In the genomic region with DNA sequence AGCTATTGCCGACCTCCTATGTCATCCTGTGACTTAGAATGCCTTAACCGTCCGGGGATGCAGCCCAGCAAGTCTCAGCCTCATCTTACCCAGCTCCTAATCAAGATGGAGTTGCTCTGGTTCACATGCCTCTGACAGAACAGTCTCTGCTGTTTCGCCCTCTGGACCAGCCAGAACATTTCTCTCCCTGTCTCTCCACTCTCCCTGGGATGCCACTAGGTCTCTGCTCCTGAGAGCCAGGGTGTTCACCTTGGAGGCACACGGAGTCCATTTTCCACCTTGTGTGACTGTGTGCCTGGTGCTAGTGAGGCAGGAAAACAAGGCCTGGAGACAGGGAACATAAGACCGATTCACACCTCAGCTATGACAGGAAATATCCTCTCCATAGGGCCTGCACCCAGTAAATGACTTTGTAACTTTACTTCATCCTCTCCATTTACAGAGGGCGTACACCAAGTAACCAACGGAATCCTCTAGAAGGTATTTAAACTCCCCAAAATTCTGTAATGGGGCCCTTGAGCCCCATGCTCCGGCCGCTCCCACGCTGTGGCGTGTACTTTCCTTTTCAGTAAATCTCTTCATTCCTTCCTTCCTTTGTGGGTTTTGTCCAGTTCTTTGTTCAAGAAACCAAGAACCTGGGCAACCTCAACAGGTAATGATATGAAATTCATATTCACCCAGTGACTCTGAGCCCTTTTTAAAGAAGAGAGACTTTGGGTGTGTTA, we compare ENCODE assay signal across 11 cellular contexts. TPM values are rescaled to one million over a fixed set of nuclear protein-coding genes. Genes with fewer than 3 reads are reported as not detected.
DNase-seq lines count a peak whose midpoint lies in the region; ATAC-seq and TF ChIP-seq lines count a peak whose summit lies in the region.
"Had no signal": no experiment of that assay in that cellular context is flagged by ENCODE, and none has a peak within 500 bp of the region (broad histone marks: within the 10 kb centered on the region; RNA-seq: fewer than 3 reads in every experiment).

No MANE protein-coding gene starts in this region.

- peak overlapping the region in 7 of 8 donors; percentile 43 to 99 (median 68) for H3K27ac Mint-ChIP-seq in CD8-positive, alpha-beta memory T cell
- H3K27ac Mint-ChIP-seq in activated B cell treated with CpG ODN at 0.5 μM for 24 hours = peak overlapping the region; percentile 78

- H3K9me3 Mint-ChIP-seq in CD8-positive, alpha-beta memory T cell = no peaks in the 10 kb centered on the region
- H3K9me3 Mint-ChIP-seq in activated B cell treated with CpG ODN at 0.5 μM for 24 hours = no peaks in the 10 kb centered on the region

- peaks cover 25% of the 10 kb centered on the region for H3K4me1 ChIP-seq in CD8-positive, alpha-beta memory T cell (ENCODE audit: insufficient read depth, low read length)
- H3K4me1 ChIP-seq in left lung = peaks cover 23 to 60% of the 10 kb centered on the region in 2 donors
- H3K4me1 ChIP-seq in skeletal muscle tissue (ENCODE audit: control insufficient read depth in 3 of 3, insufficient read depth in 3 of 3, low read length in 3 of 3) = peaks cover 24 to 26% (median 25%) of the 10 kb centered on the region in 3 donors

- POLR2A ChIA-PET in CD8-positive, alpha-beta memory T cell (lab: Charles Lee) = interaction anchor here (0.5 to 1.7 kb wide), 3 partner anchors 13 to 40 kb away, joined by 3 to 4 read pairs (median 4); no protein-coding TSS in a partner anchor
- POLR2A ChIA-PET in activated B cell treated with CpG ODN at 0.5 μM for 24 hours (lab: Charles Lee) = interaction anchor here (0.5 to 0.9 kb wide), 3 partner anchors 9 to 67 kb away, joined by 3 to 7 read pairs (median 4); no protein-coding TSS in a partner anchor

- intact Hi-C loops in activated B cell treated with CpG ODN at 0.5 μM for 24 hours (cut with micrococcal nuclease) (loop anchor here (2.0 kb wide), 1 partner anchor 38 kb away; a partner anchor contains a TSS), left lung (cut with DNase I) (no loop called here)

- H3K4me3 Mint-ChIP-seq in CD8-positive, alpha-beta memory T cell = peak overlapping the region in 2 of 7 donors; percentile 51 to 66
- no peak overlapping the region for H3K4me3 Mint-ChIP-seq in activated B cell treated with CpG ODN at 0.5 μM for 24 hours

- no peak for TF ChIP-seq CTCF in activated B cell treated with CpG ODN at 0.5 μM for 24 hours (IDR thresholded peaks at IDR 0.05)
- TF ChIP-seq CTCF in left lung (IDR thresholded peaks at IDR 0.05) = no peak

- H3K27ac ChIP-seq in CD8-positive, alpha-beta memory T cell (ENCODE audit: low read depth, low read length) = no peak overlapping the region
- peak overlapping the region; percentile 96 to 97 for H3K27ac ChIP-seq in left lung
- H3K27ac ChIP-seq in skeletal muscle tissue (ENCODE audit: low read depth, low read length) = peak overlapping the region; percentile 98

- ATAC-seq in activated B cell treated with CpG ODN at 0.5 μM for 24 hours (ENCODE audit: low read depth) (no peak), left lung (no peak), HG03097 (IDR thresholded peaks at IDR 0.05; ENCODE audit: low FRiP score, unreplicated experiment) (no peak), GM18520 (IDR thresholded peaks at IDR 0.05; ENCODE audit: unreplicated experiment) (no peak), HG03108 (IDR thresholded peaks at IDR 0.05; ENCODE audit: unreplicated experiment) (no peak)

- H3K9ac ChIP-seq in skeletal muscle tissue (ENCODE audit: low read depth in 1 of 3, low read length in 3 of 3) = peak overlapping the region in 2 of 3 donors; percentile 5 to 50

- CTCF ChIA-PET in CD8-positive, alpha-beta memory T cell (lab: Charles Lee) = interaction anchor here (0.9 to 3.9 kb wide), 3 partner anchors 13 to 44 kb away, joined by 3 to 25 read pairs (median 3); no protein-coding TSS in a partner anchor
- CTCF ChIA-PET in activated B cell treated with CpG ODN at 0.5 μM for 24 hours (lab: Charles Lee) = interaction anchor here (3.8 kb wide), 1 partner anchor 101 kb away, joined by 26 read pairs; no protein-coding TSS in a partner anchor

- H3K27me3 Mint-ChIP-seq in CD8-positive, alpha-beta memory T cell = no peaks in the 10 kb centered on the region
- H3K27me3 Mint-ChIP-seq in activated B cell treated with CpG ODN at 0.5 μM for 24 hours = no peaks in the 10 kb centered on the region

- H3K36me3 ChIP-seq in CD8-positive, alpha-beta memory T cell (ENCODE audit: insufficient read depth, low read length) = no peaks in the 10 kb centered on the region
- H3K36me3 ChIP-seq in left lung = no peaks in the 10 kb centered on the region
- H3K36me3 ChIP-seq in skeletal muscle tissue (ENCODE audit: control insufficient read depth in 3 of 3, insufficient read depth in 3 of 3, low read length in 3 of 3) = no peaks in the 10 kb centered on the region

- no peak overlapping the region for H3K4me3 ChIP-seq in CD8-positive, alpha-beta memory T cell (ENCODE audit: low read length)
- H3K4me3 ChIP-seq in left lung = no peak overlapping the region
- H3K4me3 ChIP-seq in skeletal muscle tissue (ENCODE audit: low read length in 3 of 3) = no peak overlapping the region

- no peaks in the 10 kb centered on the region for H3K27me3 ChIP-seq in CD8-positive, alpha-beta memory T cell (ENCODE audit: insufficient read depth, low read length, poor library complexity, severe bottlenecking)
- H3K27me3 ChIP-seq in left lung (no peaks in the 10 kb centered on the region), skeletal muscle tissue (ENCODE audit: control insufficient read depth in 3 of 3, insufficient read depth in 3 of 3, low read length in 3 of 3) (peaks cover 0 to 17% (median 13%) of the 10 kb centered on the region in 3 donors)

- H3K36me3 Mint-ChIP-seq in CD8-positive, alpha-beta memory T cell = no peaks in the 10 kb centered on the region
- no peaks in the 10 kb centered on the region for H3K36me3 Mint-ChIP-seq in activated B cell treated with CpG ODN at 0.5 μM for 24 hours (ENCODE audit: low read depth)

- no peaks in the 10 kb centered on the region for H3K9me3 ChIP-seq in CD8-positive, alpha-beta memory T cell (ENCODE audit: low read length)
- H3K9me3 ChIP-seq in left lung = no peaks in the 10 kb centered on the region
- H3K9me3 ChIP-seq in skeletal muscle tissue (ENCODE audit: control insufficient read depth in 3 of 3, low read length in 3 of 3) = no peaks in the 10 kb centered on the region

- peaks cover 45 to 49% (median 46%) of the 10 kb centered on the region in 3 donors for H3K4me1 Mint-ChIP-seq in CD8-positive, alpha-beta memory T cell
- peaks cover 39% of the 10 kb centered on the region for H3K4me1 Mint-ChIP-seq in activated B cell treated with CpG ODN at 0.5 μM for 24 hours

- peak in 1 of 5 donors; percentile 26 for DNase-seq in CD8-positive, alpha-beta memory T cell
- DNase-seq in activated B cell treated with CpG ODN at 0.5 μM for 24 hours (no peak), left lung (no peak), cortex of kidney (lab: John Stamatoyannopoulos, UW) (no peak)
- DNase-seq: foreskin melanocyte, NCI-H446 treated with DMSO at 0.1 percent for 48 hours, T1000 had no signal

RNA-seq across cellular contexts. Expression of a gene that starts 16.7 kb away (rescaled TPM):
- total RNA-seq in CD8-positive, alpha-beta memory T cell = under 1 TPM; 0.47 to 0.81 TPM
- polyA plus RNA-seq in CD8-positive, alpha-beta memory T cell = 0.31 TPM
- total RNA-seq in activated B cell treated with CpG ODN at 0.5 μM for 24 hours = not detected in 2 replicates
- 1 to 10 TPM; 1.4 to 2.3 TPM for total RNA-seq in left lung
- total RNA-seq in skeletal muscle tissue = 5.2 TPM

RNA-seq across cellular contexts. Expression of a gene that starts 32.0 kb away (rescaled TPM):
- total RNA-seq in CD8-positive, alpha-beta memory T cell = 10 to 100 TPM; 20.6 to 21.0 TPM
- 12.0 TPM for polyA plus RNA-seq in CD8-positive, alpha-beta memory T cell
- 14.8 and 17.0 TPM in 2 replicates for total RNA-seq in activated B cell treated with CpG ODN at 0.5 μM for 24 hours
- total RNA-seq in left lung = 1,000 to 10,000 TPM in 1 of 2 donors, 100 to 1,000 TPM in 1; 724 to 1,115 TPM
- total RNA-seq in skeletal muscle tissue = 15.7 TPM

RNA-seq across cellular contexts. Expression of a gene that starts 38.8 kb away (rescaled TPM):
- total RNA-seq in CD8-positive, alpha-beta memory T cell = 10 to 100 TPM; 70.7 to 75.9 TPM
- 2,153 TPM for polyA plus RNA-seq in CD8-positive, alpha-beta memory T cell
- total RNA-seq in activated B cell treated with CpG ODN at 0.5 μM for 24 hours = 21.2 and 25.3 TPM in 2 replicates
- total RNA-seq in left lung = 100 to 1,000 TPM in 1 of 2 donors, 10 to 100 TPM in 1; 98.7 to 149 TPM
- 13.0 TPM for total RNA-seq in skeletal muscle tissue

RNA-seq across cellular contexts. Expression of a gene that starts 41.4 kb away (rescaled TPM):
- not detected for total RNA-seq in CD8-positive, alpha-beta memory T cell
- polyA plus RNA-seq in CD8-positive, alpha-beta memory T cell = 1.1 TPM
- total RNA-seq in activated B cell treated with CpG ODN at 0.5 μM for 24 hours = 0.18 TPM in 1 of 2 replicates, not detected in the other
- 10 to 100 TPM; 43.3 to 48.6 TPM for total RNA-seq in left lung
- total RNA-seq in skeletal muscle tissue = 1.0 TPM

RNA-seq across cellular contexts. Expression of a gene that starts 45.0 kb away (rescaled TPM):
- total RNA-seq in CD8-positive, alpha-beta memory T cell = 100 to 1,000 TPM; 132 to 142 TPM
- 3,074 TPM for polyA plus RNA-seq in CD8-positive, alpha-beta memory T cell
- total RNA-seq in activated B cell treated with CpG ODN at 0.5 μM for 24 hours (112 and 125 TPM in 2 replicates), left lung (100 to 1,000 TPM; 398 to 886 TPM), skeletal muscle tissue (6.3 TPM)

Comparison
In these comparisons a context has a peak if more than half of its experiments do, and no peak if none do; other contexts are left out.
1. RNA of a gene that starts 32.0 kb away (total RNA-seq): 724 to 1,115 TPM in left lung; 20.6 to 21.0 TPM in CD8-positive, alpha-beta memory T cell, 15.7 TPM in skeletal muscle tissue (single experiment) and 14.8 to 17.0 TPM in activated B cell treated with CpG ODN at 0.5 μM for 24 hours; every median in the first group is over 10 times any median in the second.